ENCODE assay signal across 1 cellular context in genomic region chr16:10990378-10990777, GRCh38.
A peak's percentile ranks its signal among the peaks of the same experiment; 100 is the strongest.
TF ChIP-seq lines count a peak whose summit lies in the region.

No MANE protein-coding gene starts in this region.

TF ChIP-seq in K562, 482 proteins besides CTCF, POLR2A, EP300 and RAD21:
- TF ChIP-seq NFRKB (IDR thresholded peaks at IDR 0.05; ENCODE audit: low read depth) (no peak), ZNF445 (CRISPR knock-in tag; IDR thresholded peaks at IDR 0.05; ENCODE audit: low read depth) (no peak), NFIC (IDR thresholded peaks at IDR 0.05) (peak; percentile 79), SPI1 (IDR thresholded peaks at IDR 0.05; ENCODE audit: borderline replicate concordance, low read depth, low read length) (no peak), SMAD4 (CRISPR knock-in tag; conservative IDR thresholded peaks at IDR 0.05) (no peak)
